In the genomic region with DNA sequence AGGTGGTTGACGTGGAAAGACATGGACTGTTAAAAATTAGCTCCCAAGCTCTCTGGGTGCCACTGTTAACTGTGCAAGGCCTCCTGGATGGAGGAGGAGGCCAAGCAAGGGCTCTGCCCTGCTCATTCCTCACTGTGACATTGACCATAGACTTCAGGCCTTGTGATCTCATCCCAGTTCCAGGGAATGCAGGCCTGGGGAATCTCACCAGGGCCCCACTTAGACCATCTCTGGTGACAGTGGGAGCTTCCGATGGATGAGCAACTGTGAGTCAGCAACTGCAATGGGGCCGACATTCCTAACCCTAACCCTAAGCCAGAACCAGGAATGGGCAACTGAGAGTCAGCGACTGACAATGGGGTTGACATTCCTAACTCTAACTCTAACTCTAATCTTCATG, we compare ENCODE assay signal across 2 cellular contexts.
TF ChIP-seq lines count a peak whose summit lies in the region.

No MANE protein-coding gene starts in this region.

TF ChIP-seq in IMR-90, 13 proteins besides CTCF, POLR2A, EP300 and RAD21:
- TF ChIP-seq CHD1 (IDR thresholded peaks at IDR 0.05; ENCODE audit: low read depth, low read length) (no peak), FOS (IDR thresholded peaks at IDR 0.05; ENCODE audit: low read depth, low read length) (no peak), RFX5 (IDR thresholded peaks at IDR 0.05; ENCODE audit: low read depth, low read length) (no peak), MAFK (IDR thresholded peaks at IDR 0.05; ENCODE audit: low read depth, low read length) (no peak), MAZ (IDR thresholded peaks at IDR 0.05; ENCODE audit: borderline replicate concordance, low read depth, low read length) (no peak), MXI1 (IDR thresholded peaks at IDR 0.05; ENCODE audit: borderline replicate concordance, low read depth, low read length) (no peak), SMC3 (IDR thresholded peaks at IDR 0.05; ENCODE audit: low read depth, low read length) (no peak)
- TF ChIP-seq, protein P1, sequence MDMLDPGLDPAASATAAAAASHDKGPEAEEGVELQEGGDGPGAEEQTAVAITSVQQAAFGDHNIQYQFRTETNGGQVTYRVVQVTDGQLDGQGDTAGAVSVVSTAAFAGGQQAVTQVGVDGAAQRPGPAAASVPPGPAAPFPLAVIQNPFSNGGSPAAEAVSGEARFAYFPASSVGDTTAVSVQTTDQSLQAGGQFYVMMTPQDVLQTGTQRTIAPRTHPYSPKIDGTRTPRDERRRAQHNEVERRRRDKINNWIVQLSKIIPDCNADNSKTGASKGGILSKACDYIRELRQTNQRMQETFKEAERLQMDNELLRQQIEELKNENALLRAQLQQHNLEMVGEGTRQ (IDR thresholded peaks at IDR 0.05; ENCODE audit: low read depth, low read length), result no peak
- TF ChIP-seq, protein P2, sequence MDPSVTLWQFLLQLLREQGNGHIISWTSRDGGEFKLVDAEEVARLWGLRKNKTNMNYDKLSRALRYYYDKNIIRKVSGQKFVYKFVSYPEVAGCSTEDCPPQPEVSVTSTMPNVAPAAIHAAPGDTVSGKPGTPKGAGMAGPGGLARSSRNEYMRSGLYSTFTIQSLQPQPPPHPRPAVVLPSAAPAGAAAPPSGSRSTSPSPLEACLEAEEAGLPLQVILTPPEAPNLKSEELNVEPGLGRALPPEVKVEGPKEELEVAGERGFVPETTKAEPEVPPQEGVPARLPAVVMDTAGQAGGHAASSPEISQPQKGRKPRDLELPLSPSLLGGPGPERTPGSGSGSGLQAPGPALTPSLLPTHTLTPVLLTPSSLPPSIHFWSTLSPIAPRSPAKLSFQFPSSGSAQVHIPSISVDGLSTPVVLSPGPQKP (IDR thresholded peaks at IDR 0.05; ENCODE audit: borderline replicate concordance, low read depth, low read length), result no peak

TF ChIP-seq in K562, 482 proteins besides CTCF, POLR2A, EP300 and RAD21:
- TF ChIP-seq KLF13 (tag; IDR thresholded peaks at IDR 0.05; ENCODE audit: borderline replicate concordance, low read depth) (no peak), RFX5 (IDR thresholded peaks at IDR 0.05; ENCODE audit: low read depth, low read length) (no peak), FOSL1 (tag; conservative IDR thresholded peaks at IDR 0.05) (peak; percentile 57; the same call in 1 of the 2 replicates)
- TF ChIP-seq, protein P3, sequence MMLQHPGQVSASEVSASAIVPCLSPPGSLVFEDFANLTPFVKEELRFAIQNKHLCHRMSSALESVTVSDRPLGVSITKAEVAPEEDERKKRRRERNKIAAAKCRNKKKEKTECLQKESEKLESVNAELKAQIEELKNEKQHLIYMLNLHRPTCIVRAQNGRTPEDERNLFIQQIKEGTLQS (IDR thresholded peaks at IDR 0.05), result no peak
- TF ChIP-seq, protein P3 (CRISPR knock-in tag; conservative IDR thresholded peaks at IDR 0.05), result no peak
TF ChIP-seq in K562: peak in this region for 1.
